Comparison of ENCODE assay signal across 29 cellular contexts in the genomic region with DNA sequence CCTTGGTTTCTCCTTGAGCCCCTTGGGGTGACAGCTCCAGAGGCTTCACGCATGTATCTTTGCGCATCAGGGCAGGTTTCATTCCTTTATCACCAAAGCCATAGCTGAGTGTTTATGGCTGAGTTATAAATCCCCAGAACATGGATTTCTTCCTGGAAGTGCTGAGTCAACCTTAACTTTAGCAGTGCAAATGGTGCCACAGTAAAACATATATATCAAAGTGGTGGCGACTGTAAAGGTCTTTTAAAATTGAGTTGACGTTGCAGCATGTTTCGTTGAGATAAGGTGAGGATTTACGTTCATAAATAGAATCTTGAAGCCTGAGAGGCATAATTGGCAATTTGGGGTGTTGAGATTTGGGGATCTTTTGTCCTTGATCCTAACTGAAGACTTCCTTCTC.
"Had no signal": no experiment of that assay in that cellular context is flagged by ENCODE, and none has a peak within 500 bp of the region (broad histone marks: within the 10 kb centered on the region; RNA-seq: fewer than 3 reads in every experiment).

No MANE protein-coding gene starts in this region.

- H3K9me3 ChIP-seq: colonic mucosa, esophagus muscularis mucosa, esophagus squamous epithelium, gastrocnemius medialis, gastroesophageal sphincter, heart left ventricle, heart right ventricle had no signal

- H3K27ac Mint-ChIP-seq: dendritic cell treated with granulocyte-macrophage colony-stimulating factor and Interleukin-4, amounts not matched to agents 40 ng/mL and 50 ng/mL, for 4 days; effector memory CD8-positive, alpha-beta T cell; endodermal cell had no signal

- H3K27ac ChIP-seq: colonic mucosa, coronary artery, dorsolateral prefrontal cortex, epithelial cell of prostate, esophagus muscularis mucosa, esophagus squamous epithelium, foreskin keratinocyte, gastrocnemius medialis, gastroesophageal sphincter, heart left ventricle, heart right ventricle had no signal

- H3K27me3 Mint-ChIP-seq: dendritic cell treated with granulocyte-macrophage colony-stimulating factor and Interleukin-4, amounts not matched to agents 40 ng/mL and 50 ng/mL, for 4 days had no signal

- H3K9me3 Mint-ChIP-seq: endodermal cell had no signal

- H3K4me3 Mint-ChIP-seq: dendritic cell treated with granulocyte-macrophage colony-stimulating factor and Interleukin-4, amounts not matched to agents 40 ng/mL and 50 ng/mL, for 4 days; effector memory CD8-positive, alpha-beta T cell; endodermal cell had no signal

- H3K4me1 ChIP-seq: colonic mucosa, esophagus muscularis mucosa, esophagus squamous epithelium, foreskin keratinocyte, gastrocnemius medialis, gastroesophageal sphincter, heart left ventricle, heart right ventricle had no signal

- H3K4me3 ChIP-seq: colonic mucosa, coronary artery, dorsolateral prefrontal cortex, esophagus muscularis mucosa, esophagus squamous epithelium, gastrocnemius medialis, gastroesophageal sphincter, heart left ventricle, heart right ventricle had no signal

- FAIRE-seq: colon, endometrium, endothelial cell of umbilical vein, frontal cortex had no signal

- H3K27me3 ChIP-seq: colonic mucosa, esophagus squamous epithelium, foreskin keratinocyte, gastrocnemius medialis had no signal

- DNase-seq: colonic mucosa; cortex of kidney; dermis blood vessel endothelial cell; dorsolateral prefrontal cortex; effector CD4-positive, alpha-beta T cell; effector CD8-positive, alpha-beta T cell; effector memory CD4-positive, alpha-beta T cell; effector memory CD8-positive, alpha-beta T cell; endodermal cell; erythroblast; esophagus squamous epithelium; foreskin fibroblast; foreskin keratinocyte; foreskin melanocyte; gastrocnemius medialis; glutamatergic neuron; head of caudate nucleus; heart left ventricle; heart right ventricle had no signal

- H3K36me3 ChIP-seq: colonic mucosa, esophagus muscularis mucosa, esophagus squamous epithelium, gastrocnemius medialis, gastroesophageal sphincter, heart left ventricle, heart right ventricle had no signal

- ATAC-seq: effector memory CD8-positive, alpha-beta T cell; esophagus mucosa; foreskin keratinocyte; gastrocnemius medialis; gastroesophageal sphincter; heart left ventricle; heart right ventricle had no signal
